ENCODE assay signal across 1 cellular context in the genomic region with DNA sequence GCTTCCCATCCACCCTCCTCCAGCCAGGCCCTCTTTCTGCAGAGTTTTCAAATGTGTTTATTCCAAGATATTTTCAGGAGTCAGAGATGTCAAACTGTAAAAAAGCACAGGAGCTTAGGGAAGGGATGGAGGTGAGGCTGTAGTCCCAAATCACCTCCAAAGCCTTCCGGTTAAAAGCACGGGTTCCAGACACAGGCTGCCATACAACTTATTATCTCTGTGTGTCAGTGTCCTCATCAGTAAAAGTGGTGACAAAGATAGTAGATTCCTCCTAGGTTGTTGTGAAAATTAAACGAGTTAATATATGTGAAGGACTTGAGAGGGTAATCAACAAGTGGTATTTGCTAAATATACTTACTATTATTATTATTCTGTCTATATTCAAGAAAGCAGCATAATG.
TF ChIP-seq lines count a peak whose summit lies in the region.

No MANE protein-coding gene starts in this region.

TF ChIP-seq in K562, 482 proteins besides CTCF, POLR2A, EP300 and RAD21:
- TF ChIP-seq CBFA2T3 (IDR thresholded peaks at IDR 0.05) (peak; percentile 36; the same call in 1 of the 2 replicates), E2F4 (CRISPR knock-in tag; IDR thresholded peaks at IDR 0.05; ENCODE audit: low read depth) (no peak), RHOXF2B (CRISPR knock-in tag; conservative IDR thresholded peaks at IDR 0.05) (no peak), MCM5 (IDR thresholded peaks at IDR 0.05; ENCODE audit: low read depth) (no peak), TCF3 (CRISPR knock-in tag; IDR thresholded peaks at IDR 0.05) (peak; percentile 50), TAL1 (IDR thresholded peaks at IDR 0.05) (peak; percentile 40; the same call in 1 of the 2 replicates), BRF1 (IDR thresholded peaks at IDR 0.05; ENCODE audit: borderline replicate concordance, extremely low read depth, insufficient read length) (no peak)
- TF ChIP-seq, protein P1, sequence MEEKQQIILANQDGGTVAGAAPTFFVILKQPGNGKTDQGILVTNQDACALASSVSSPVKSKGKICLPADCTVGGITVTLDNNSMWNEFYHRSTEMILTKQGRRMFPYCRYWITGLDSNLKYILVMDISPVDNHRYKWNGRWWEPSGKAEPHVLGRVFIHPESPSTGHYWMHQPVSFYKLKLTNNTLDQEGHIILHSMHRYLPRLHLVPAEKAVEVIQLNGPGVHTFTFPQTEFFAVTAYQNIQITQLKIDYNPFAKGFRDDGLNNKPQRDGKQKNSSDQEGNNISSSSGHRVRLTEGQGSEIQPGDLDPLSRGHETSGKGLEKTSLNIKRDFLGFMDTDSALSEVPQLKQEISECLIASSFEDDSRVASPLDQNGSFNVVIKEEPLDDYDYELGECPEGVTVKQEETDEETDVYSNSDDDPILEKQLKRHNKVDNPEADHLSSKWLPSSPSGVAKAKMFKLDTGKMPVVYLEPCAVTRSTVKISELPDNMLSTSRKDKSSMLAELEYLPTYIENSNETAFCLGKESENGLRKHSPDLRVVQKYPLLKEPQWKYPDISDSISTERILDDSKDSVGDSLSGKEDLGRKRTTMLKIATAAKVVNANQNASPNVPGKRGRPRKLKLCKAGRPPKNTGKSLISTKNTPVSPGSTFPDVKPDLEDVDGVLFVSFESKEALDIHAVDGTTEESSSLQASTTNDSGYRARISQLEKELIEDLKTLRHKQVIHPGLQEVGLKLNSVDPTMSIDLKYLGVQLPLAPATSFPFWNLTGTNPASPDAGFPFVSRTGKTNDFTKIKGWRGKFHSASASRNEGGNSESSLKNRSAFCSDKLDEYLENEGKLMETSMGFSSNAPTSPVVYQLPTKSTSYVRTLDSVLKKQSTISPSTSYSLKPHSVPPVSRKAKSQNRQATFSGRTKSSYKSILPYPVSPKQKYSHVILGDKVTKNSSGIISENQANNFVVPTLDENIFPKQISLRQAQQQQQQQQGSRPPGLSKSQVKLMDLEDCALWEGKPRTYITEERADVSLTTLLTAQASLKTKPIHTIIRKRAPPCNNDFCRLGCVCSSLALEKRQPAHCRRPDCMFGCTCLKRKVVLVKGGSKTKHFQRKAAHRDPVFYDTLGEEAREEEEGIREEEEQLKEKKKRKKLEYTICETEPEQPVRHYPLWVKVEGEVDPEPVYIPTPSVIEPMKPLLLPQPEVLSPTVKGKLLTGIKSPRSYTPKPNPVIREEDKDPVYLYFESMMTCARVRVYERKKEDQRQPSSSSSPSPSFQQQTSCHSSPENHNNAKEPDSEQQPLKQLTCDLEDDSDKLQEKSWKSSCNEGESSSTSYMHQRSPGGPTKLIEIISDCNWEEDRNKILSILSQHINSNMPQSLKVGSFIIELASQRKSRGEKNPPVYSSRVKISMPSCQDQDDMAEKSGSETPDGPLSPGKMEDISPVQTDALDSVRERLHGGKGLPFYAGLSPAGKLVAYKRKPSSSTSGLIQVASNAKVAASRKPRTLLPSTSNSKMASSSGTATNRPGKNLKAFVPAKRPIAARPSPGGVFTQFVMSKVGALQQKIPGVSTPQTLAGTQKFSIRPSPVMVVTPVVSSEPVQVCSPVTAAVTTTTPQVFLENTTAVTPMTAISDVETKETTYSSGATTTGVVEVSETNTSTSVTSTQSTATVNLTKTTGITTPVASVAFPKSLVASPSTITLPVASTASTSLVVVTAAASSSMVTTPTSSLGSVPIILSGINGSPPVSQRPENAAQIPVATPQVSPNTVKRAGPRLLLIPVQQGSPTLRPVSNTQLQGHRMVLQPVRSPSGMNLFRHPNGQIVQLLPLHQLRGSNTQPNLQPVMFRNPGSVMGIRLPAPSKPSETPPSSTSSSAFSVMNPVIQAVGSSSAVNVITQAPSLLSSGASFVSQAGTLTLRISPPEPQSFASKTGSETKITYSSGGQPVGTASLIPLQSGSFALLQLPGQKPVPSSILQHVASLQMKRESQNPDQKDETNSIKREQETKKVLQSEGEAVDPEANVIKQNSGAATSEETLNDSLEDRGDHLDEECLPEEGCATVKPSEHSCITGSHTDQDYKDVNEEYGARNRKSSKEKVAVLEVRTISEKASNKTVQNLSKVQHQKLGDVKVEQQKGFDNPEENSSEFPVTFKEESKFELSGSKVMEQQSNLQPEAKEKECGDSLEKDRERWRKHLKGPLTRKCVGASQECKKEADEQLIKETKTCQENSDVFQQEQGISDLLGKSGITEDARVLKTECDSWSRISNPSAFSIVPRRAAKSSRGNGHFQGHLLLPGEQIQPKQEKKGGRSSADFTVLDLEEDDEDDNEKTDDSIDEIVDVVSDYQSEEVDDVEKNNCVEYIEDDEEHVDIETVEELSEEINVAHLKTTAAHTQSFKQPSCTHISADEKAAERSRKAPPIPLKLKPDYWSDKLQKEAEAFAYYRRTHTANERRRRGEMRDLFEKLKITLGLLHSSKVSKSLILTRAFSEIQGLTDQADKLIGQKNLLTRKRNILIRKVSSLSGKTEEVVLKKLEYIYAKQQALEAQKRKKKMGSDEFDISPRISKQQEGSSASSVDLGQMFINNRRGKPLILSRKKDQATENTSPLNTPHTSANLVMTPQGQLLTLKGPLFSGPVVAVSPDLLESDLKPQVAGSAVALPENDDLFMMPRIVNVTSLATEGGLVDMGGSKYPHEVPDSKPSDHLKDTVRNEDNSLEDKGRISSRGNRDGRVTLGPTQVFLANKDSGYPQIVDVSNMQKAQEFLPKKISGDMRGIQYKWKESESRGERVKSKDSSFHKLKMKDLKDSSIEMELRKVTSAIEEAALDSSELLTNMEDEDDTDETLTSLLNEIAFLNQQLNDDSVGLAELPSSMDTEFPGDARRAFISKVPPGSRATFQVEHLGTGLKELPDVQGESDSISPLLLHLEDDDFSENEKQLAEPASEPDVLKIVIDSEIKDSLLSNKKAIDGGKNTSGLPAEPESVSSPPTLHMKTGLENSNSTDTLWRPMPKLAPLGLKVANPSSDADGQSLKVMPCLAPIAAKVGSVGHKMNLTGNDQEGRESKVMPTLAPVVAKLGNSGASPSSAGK (IDR thresholded peaks at IDR 0.05): no peak
